In genomic region chr22:48618326-48618725, GRCh38 we compare ENCODE assay signal across 19 cellular contexts.
DNase-seq lines count a peak whose midpoint lies in the region; ATAC-seq and TF ChIP-seq lines count a peak whose summit lies in the region.
"Had no signal": no experiment of that assay in that cellular context is flagged by ENCODE, and none has a peak within 500 bp of the region (broad histone marks: within the 10 kb centered on the region; RNA-seq: fewer than 3 reads in every experiment).

No MANE protein-coding gene starts in this region.

- TF ChIP-seq CTCF in HEK293 (tag by site-specific recombination; IDR thresholded peaks at IDR 0.05) (no peak), PC-3 (conservative IDR thresholded peaks at IDR 0.05; ENCODE audit: low read depth, low read length) (no peak), mucosa of descending colon (IDR thresholded peaks at IDR 0.05) (no peak)

- POLR2A ChIA-PET in HEK293 (lab: Yijun Ruan, JAX) (no interaction called here), PC-3 (lab: Charles Lee; ENCODE audit: unreplicated experiment) (interaction anchor here (0.6 kb wide), 1 partner anchor 15 kb away, joined by 14 read pairs; no protein-coding TSS in a partner anchor)

- no peak overlapping the region for H3K9ac ChIP-seq in PC-3 (ENCODE audit: low read length)
- H3K9ac ChIP-seq: BLaER1 had no signal

- peak; percentile 49 for ATAC-seq in PC-3
- ATAC-seq in mucosa of descending colon = peak; percentile 13
- ATAC-seq in HG02981 (IDR thresholded peaks at IDR 0.05; ENCODE audit: unreplicated experiment) = no peak
- ATAC-seq in HG03432 (IDR thresholded peaks at IDR 0.05; ENCODE audit: unreplicated experiment) = no peak
- ATAC-seq: CD8-positive, alpha-beta T cell; HepG2 had no signal

- H3K36me3 ChIP-seq in HEK293 (ENCODE audit: control insufficient read depth in 2 of 2, insufficient read depth in 1 of 2, low read length in 2 of 2) (no peaks in the 10 kb centered on the region), PC-3 (ENCODE audit: low read depth, low read length) (no peaks in the 10 kb centered on the region), mucosa of descending colon (ENCODE audit: low read depth) (no peaks in the 10 kb centered on the region)
- H3K36me3 ChIP-seq: BLaER1, HAP-1 had no signal

- H3K4me2 ChIP-seq in PC-3 (ENCODE audit: low read length) = no peak overlapping the region
- H3K4me2 ChIP-seq: BLaER1 had no signal

- no TSS peak for BruUV-seq in PC-3 (replicated peaks; lab: Mats Ljungman, UMichigan)

- no peaks in the 10 kb centered on the region for H4K20me1 ChIP-seq in PC-3 (ENCODE audit: low read length)

- H3K27ac ChIP-seq in HEK293 (ENCODE audit: extremely low read depth, low read depth, low read length) = peak overlapping the region; percentile 49
- no peak overlapping the region for H3K27ac ChIP-seq in PC-3 (ENCODE audit: low read length)
- H3K27ac ChIP-seq: BLaER1 had no signal

- no peaks in the 10 kb centered on the region for H3K79me2 ChIP-seq in PC-3 (ENCODE audit: low read length)

- peaks cover 10% of the 10 kb centered on the region; the same call in 1 of the 2 replicates for H3K4me1 ChIP-seq in HEK293 (ENCODE audit: control insufficient read depth, insufficient read depth, low read length)
- H3K4me1 ChIP-seq in PC-3 (ENCODE audit: insufficient read depth, low read length) = no peaks in the 10 kb centered on the region
- no peaks in the 10 kb centered on the region for H3K4me1 ChIP-seq in mucosa of descending colon (ENCODE audit: low read depth)
- H3K4me1 ChIP-seq: HAP-1 had no signal

- H3K9me2 ChIP-seq in PC-3 (replicated peaks; ENCODE audit: low read length) = no peaks in the 10 kb centered on the region

- H3F3A ChIP-seq in PC-3 (ENCODE audit: low read length, unreplicated experiment) = no peaks in the 10 kb centered on the region

- DNase-seq in PC-3 (no peak), mucosa of descending colon (no peak), ureter (ENCODE audit: low spot score) (peak; percentile 60), H4 (ENCODE audit: low spot score) (no peak)
- DNase-seq: ACHN; Calu3; CD8-positive, alpha-beta T cell; DMS 273 treated with DMSO at 0.1 percent for 48 hours; DMS53; GDM1; HFFc6; Karpas-422; KBM-7 had no signal

- H3K9me3 ChIP-seq in HEK293 (ENCODE audit: control insufficient read depth, insufficient read depth, low read depth, low read length) = no peaks in the 10 kb centered on the region
- no peaks in the 10 kb centered on the region for H3K9me3 ChIP-seq in PC-3 (ENCODE audit: low read length)
- no peaks in the 10 kb centered on the region for H3K9me3 ChIP-seq in mucosa of descending colon
- H3K9me3 ChIP-seq: BLaER1, HAP-1 had no signal

- H3K27me3 ChIP-seq in PC-3 (ENCODE audit: low read length) = no peaks in the 10 kb centered on the region
- H3K27me3 ChIP-seq: BLaER1 had no signal

- intact Hi-C loops in PC-3 (cut with micrococcal nuclease) (no loop called here), mucosa of descending colon (cut with DNase I, micrococcal nuclease) (no loop called here)

- H3K4me3 ChIP-seq in HEK293 (ENCODE audit: low read depth, low read length) (no peak overlapping the region), PC-3 (ENCODE audit: low read length) (no peak overlapping the region), mucosa of descending colon (no peak overlapping the region)
- H3K4me3 ChIP-seq: BLaER1, HAP-1 had no signal

- no peak overlapping the region for H2AFZ ChIP-seq in PC-3 (ENCODE audit: low read length)

- CTCF ChIA-PET in HEK293 (lab: Yijun Ruan, JAX) = interaction anchor here (0.6 kb wide), 1 partner anchor 1164 kb away, joined by 3 read pairs; no protein-coding TSS in a partner anchor
- CTCF ChIA-PET in PC-3 (lab: Charles Lee) = no interaction called here

TF ChIP-seq in HEK293, 187 proteins besides CTCF, POLR2A, EP300 and RAD21 (continues in another document):
- TF ChIP-seq ZNF610 (tag by site-specific recombination; IDR thresholded peaks at IDR 0.05; ENCODE audit: borderline replicate concordance) = no peak
- TF ChIP-seq ZNF777 (tag by site-specific recombination; IDR thresholded peaks at IDR 0.05; ENCODE audit: borderline replicate concordance) = no peak
- 0 out of 2 replicates have a peak, but pooled peaks have one; percentile 38 for TF ChIP-seq ZSCAN30 (tag by site-specific recombination; IDR thresholded peaks at IDR 0.05)
- TF ChIP-seq ZIC2 (tag by site-specific recombination; IDR thresholded peaks at IDR 0.05) = peak; percentile 89
- peak; percentile 95 for TF ChIP-seq GLIS1 (tag by site-specific recombination; IDR thresholded peaks at IDR 0.05)
- TF ChIP-seq IKZF3 (tag by site-specific recombination; IDR thresholded peaks at IDR 0.05) = 0 out of 2 replicates have a peak, but pooled peaks have one; percentile 32
- peak; percentile 40; the same call in 1 of the 2 replicates for TF ChIP-seq KLF1 (tag by site-specific recombination; IDR thresholded peaks at IDR 0.05)
- peak; percentile 29; the same call in 1 of the 2 replicates for TF ChIP-seq ZFP3 (tag by site-specific recombination; IDR thresholded peaks at IDR 0.05; ENCODE audit: low read depth)
- TF ChIP-seq ZNF423 (tag by site-specific recombination; IDR thresholded peaks at IDR 0.05) = 0 out of 2 replicates have a peak, but pooled peaks have one; percentile 25
- peak; percentile 20 for TF ChIP-seq ZBTB26 (tag by site-specific recombination; optimal IDR thresholded peaks at IDR 0.05)
- TF ChIP-seq BCL11B (tag by site-specific recombination; IDR thresholded peaks at IDR 0.05; ENCODE audit: low read depth) = 0 out of 2 replicates have a peak, but pooled peaks have one; percentile 45
- TF ChIP-seq ZNF701 (tag by site-specific recombination; IDR thresholded peaks at IDR 0.05) = no peak
- TF ChIP-seq, protein P1, sequence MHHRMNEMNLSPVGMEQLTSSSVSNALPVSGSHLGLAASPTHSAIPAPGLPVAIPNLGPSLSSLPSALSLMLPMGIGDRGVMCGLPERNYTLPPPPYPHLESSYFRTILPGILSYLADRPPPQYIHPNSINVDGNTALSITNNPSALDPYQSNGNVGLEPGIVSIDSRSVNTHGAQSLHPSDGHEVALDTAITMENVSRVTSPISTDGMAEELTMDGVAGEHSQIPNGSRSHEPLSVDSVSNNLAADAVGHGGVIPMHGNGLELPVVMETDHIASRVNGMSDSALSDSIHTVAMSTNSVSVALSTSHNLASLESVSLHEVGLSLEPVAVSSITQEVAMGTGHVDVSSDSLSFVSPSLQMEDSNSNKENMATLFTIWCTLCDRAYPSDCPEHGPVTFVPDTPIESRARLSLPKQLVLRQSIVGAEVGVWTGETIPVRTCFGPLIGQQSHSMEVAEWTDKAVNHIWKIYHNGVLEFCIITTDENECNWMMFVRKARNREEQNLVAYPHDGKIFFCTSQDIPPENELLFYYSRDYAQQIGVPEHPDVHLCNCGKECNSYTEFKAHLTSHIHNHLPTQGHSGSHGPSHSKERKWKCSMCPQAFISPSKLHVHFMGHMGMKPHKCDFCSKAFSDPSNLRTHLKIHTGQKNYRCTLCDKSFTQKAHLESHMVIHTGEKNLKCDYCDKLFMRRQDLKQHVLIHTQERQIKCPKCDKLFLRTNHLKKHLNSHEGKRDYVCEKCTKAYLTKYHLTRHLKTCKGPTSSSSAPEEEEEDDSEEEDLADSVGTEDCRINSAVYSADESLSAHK (tag by site-specific recombination; IDR thresholded peaks at IDR 0.05) = peak; percentile 50; the same call in 1 of the 2 replicates
- peak; percentile 77 for TF ChIP-seq ZFP69B (tag by site-specific recombination; IDR thresholded peaks at IDR 0.05)
- TF ChIP-seq HOXD13 (CRISPR knock-in tag; IDR thresholded peaks at IDR 0.05; ENCODE audit: borderline replicate concordance) = peak; percentile 75
- no peak for TF ChIP-seq ZNF704 (tag by site-specific recombination; IDR thresholded peaks at IDR 0.05)
- no peak for TF ChIP-seq ZNF146 (tag by site-specific recombination; IDR thresholded peaks at IDR 0.05)
- peak; percentile 84; the same call in 1 of the 2 replicates for TF ChIP-seq ZBTB44 (tag by site-specific recombination; IDR thresholded peaks at IDR 0.05)

Comparison
In these comparisons a context has a peak if more than half of its experiments do, and no peak if none do; other contexts are left out.
1. ATAC-seq: peak in PC-3 (single experiment) and mucosa of descending colon (single experiment); none in HG02981 (single experiment) and HG03432 (single experiment).